ENCODE assay signal across 1 cellular context in genomic region chr12:131896811-131897270, GRCh38.
TF ChIP-seq lines count a peak whose summit lies in the region.

No MANE protein-coding gene starts in this region.

TF ChIP-seq in WTC11, 78 proteins besides CTCF, POLR2A, EP300 and RAD21 (continued from another document):
- no peak for TF ChIP-seq ATF6 (CRISPR knock-in tag; IDR thresholded peaks at IDR 0.05)
- no peak for TF ChIP-seq USF1 (CRISPR knock-in tag; IDR thresholded peaks at IDR 0.05)
